In genomic region chr1:211355873-211356272, GRCh38 we compare ENCODE assay signal across 1 cellular context.
A peak's percentile ranks its signal among the peaks of the same experiment; 100 is the strongest.
TF ChIP-seq lines count a peak whose summit lies in the region.

No MANE protein-coding gene starts in this region.

TF ChIP-seq in HepG2, 621 proteins besides CTCF, POLR2A, EP300 and RAD21 (continued from another document and continues in another):
- no peak for TF ChIP-seq PRDM15 (CRISPR knock-in tag; IDR thresholded peaks at IDR 0.05)
- TF ChIP-seq RARA (CRISPR knock-in tag; IDR thresholded peaks at IDR 0.05): peak; percentile 77
- no peak for TF ChIP-seq ZBTB7A (CRISPR knock-in tag; IDR thresholded peaks at IDR 0.05)
- TF ChIP-seq ZBTB46 (CRISPR knock-in tag; IDR thresholded peaks at IDR 0.05; ENCODE audit: borderline replicate concordance): no peak
- peak; percentile 63 for TF ChIP-seq NR2F6 (IDR thresholded peaks at IDR 0.05)
- peak; percentile 62; the same call in 1 of the 2 replicates for TF ChIP-seq NR2F6 (CRISPR knock-in tag; IDR thresholded peaks at IDR 0.05)
- peak; percentile 46; the same call in 1 of the 2 replicates for TF ChIP-seq ETV5 (CRISPR knock-in tag; IDR thresholded peaks at IDR 0.05; ENCODE audit: borderline replicate concordance)
- TF ChIP-seq RFXANK (CRISPR knock-in tag; IDR thresholded peaks at IDR 0.05): no peak
- no peak for TF ChIP-seq ARID5B (CRISPR knock-in tag; IDR thresholded peaks at IDR 0.05)
- no peak for TF ChIP-seq FOXP4 (CRISPR knock-in tag; IDR thresholded peaks at IDR 0.05)
- TF ChIP-seq ZBED4 (CRISPR knock-in tag; IDR thresholded peaks at IDR 0.05; ENCODE audit: borderline replicate concordance): no peak
- no peak for TF ChIP-seq DPF2 (CRISPR knock-in tag; IDR thresholded peaks at IDR 0.05; ENCODE audit: borderline replicate concordance, low read depth)
- TF ChIP-seq HCFC1 (IDR thresholded peaks at IDR 0.05; ENCODE audit: low read depth, low read length): no peak
- no peak for TF ChIP-seq ZNF446 (CRISPR knock-in tag; IDR thresholded peaks at IDR 0.05)
- no peak for TF ChIP-seq AGO1 (IDR thresholded peaks at IDR 0.05; ENCODE audit: low read depth, low read length, poor library complexity, severe bottlenecking)
- TF ChIP-seq MXI1 (IDR thresholded peaks at IDR 0.05; ENCODE audit: borderline replicate concordance, low read depth, low read length): no peak
- TF ChIP-seq ZNF331 (CRISPR knock-in tag; IDR thresholded peaks at IDR 0.05): no peak
- TF ChIP-seq ZNF513 (CRISPR knock-in tag; conservative IDR thresholded peaks at IDR 0.05): no peak
- no peak for TF ChIP-seq GATAD1 (CRISPR knock-in tag; IDR thresholded peaks at IDR 0.05)
- no peak for TF ChIP-seq USF2 (IDR thresholded peaks at IDR 0.05; ENCODE audit: low read depth, low read length)
- TF ChIP-seq USF2 (CRISPR knock-in tag; IDR thresholded peaks at IDR 0.05; ENCODE audit: borderline replicate concordance): no peak
- no peak for TF ChIP-seq ZNF256 (CRISPR knock-in tag; conservative IDR thresholded peaks at IDR 0.05)
- TF ChIP-seq ASH2L (IDR thresholded peaks at IDR 0.05; ENCODE audit: insufficient read length, low read depth, low read length): no peak
- no peak for TF ChIP-seq SP1 (IDR thresholded peaks at IDR 0.05)
- TF ChIP-seq SP1 (CRISPR knock-in tag; IDR thresholded peaks at IDR 0.05): no peak
- no peak for TF ChIP-seq ISX (CRISPR knock-in tag; conservative IDR thresholded peaks at IDR 0.05)
- no peak for TF ChIP-seq CHD2 (IDR thresholded peaks at IDR 0.05; ENCODE audit: low read depth, low read length)
- TF ChIP-seq NR2C2 (CRISPR knock-in tag; IDR thresholded peaks at IDR 0.05; ENCODE audit: borderline replicate concordance): no peak
- no peak for TF ChIP-seq ZNF414 (CRISPR knock-in tag; IDR thresholded peaks at IDR 0.05)
- TF ChIP-seq FUBP1 (CRISPR knock-in tag; IDR thresholded peaks at IDR 0.05; ENCODE audit: borderline replicate concordance): no peak
- no peak for TF ChIP-seq ZNF20 (CRISPR knock-in tag; IDR thresholded peaks at IDR 0.05)
- TF ChIP-seq ZNF292 (CRISPR knock-in tag; IDR thresholded peaks at IDR 0.05; ENCODE audit: borderline replicate concordance, low read depth): no peak
- TF ChIP-seq TEAD3 (CRISPR knock-in tag; optimal IDR thresholded peaks at IDR 0.05; ENCODE audit: borderline replicate concordance): peak; percentile 33
- no peak for TF ChIP-seq TOPORS (CRISPR knock-in tag; IDR thresholded peaks at IDR 0.05)
